ENCODE assay signal across 9 cellular contexts in genomic region chrX:101409043-101409442, GRCh38. TPM values are rescaled to one million over a fixed set of nuclear protein-coding genes. Genes with fewer than 3 reads are reported as not detected.
DNase-seq lines count a peak whose midpoint lies in the region; ATAC-seq, FAIRE-seq and TF ChIP-seq lines count a peak whose summit lies in the region.
"Had no signal": no experiment of that assay in that cellular context is flagged by ENCODE, and none has a peak within 500 bp of the region (broad histone marks: within the 10 kb centered on the region; RNA-seq: fewer than 3 reads in every experiment).

No MANE protein-coding gene starts in this region.

- H3K36me3 ChIP-seq in kidney (ENCODE audit: control insufficient read depth in 1 of 2, insufficient read depth in 2 of 2, low read length in 2 of 2): peaks cover 0 to 18% of the 10 kb centered on the region in 2 donors

- DNase-seq in activated CD4-positive, alpha-beta T cell treated with anti-CD3 and anti-CD28 coated beads, Interleukin-2, amount 10 ng/mL, durations not matched to agents 24 days and 14 days: no peak
- DNase-seq in activated CD4-positive, alpha-beta T cell treated with anti-CD3 and anti-CD28 coated beads, Interleukin-2, amount 50 U/mL, for 48 hours: no peak
- DNase-seq in kidney: no peak
- DNase-seq in NOMO-1 (lab: John Stamatoyannopoulos, UW; ENCODE audit: unreplicated experiment in 2 of 2): no peak
- DNase-seq in midbrain (lab: John Stamatoyannopoulos, UW): no peak
- DNase-seq: NCI-H187 treated with DMSO at 0.1 percent for 48 hours had no signal

- peak overlapping the region; percentile 80 for H3K27ac Mint-ChIP-seq in activated CD4-positive, alpha-beta T cell treated with anti-CD3 and anti-CD28 coated beads, Interleukin-2, amount 10 ng/mL, durations not matched to agents 24 days and 14 days
- peak overlapping the region; percentile 87 for H3K27ac Mint-ChIP-seq in activated naive CD8-positive, alpha-beta T cell

- H3K4me1 Mint-ChIP-seq in activated CD4-positive, alpha-beta T cell treated with anti-CD3 and anti-CD28 coated beads, Interleukin-2, amount 10 ng/mL, durations not matched to agents 24 days and 14 days: peaks cover 22% of the 10 kb centered on the region
- peaks cover 37% of the 10 kb centered on the region for H3K4me1 Mint-ChIP-seq in activated naive CD8-positive, alpha-beta T cell (ENCODE audit: low read depth)

- no peaks in the 10 kb centered on the region for H3K9me3 ChIP-seq in kidney (ENCODE audit: control insufficient read depth in 1 of 2, low read length in 2 of 2)

- no peak for TF ChIP-seq CTCF in kidney (IDR thresholded peaks at IDR 0.05; ENCODE audit: borderline replicate concordance, extremely low read depth, insufficient read depth)

- no peak for FAIRE-seq in kidney (lab: Jason Lieb, UNC)

- H3K9ac ChIP-seq in kidney (ENCODE audit: low read length in 2 of 2): peak overlapping the region in 1 of 2 donors; percentile 93

- peaks cover 26% of the 10 kb centered on the region for H3K36me3 Mint-ChIP-seq in activated CD4-positive, alpha-beta T cell treated with anti-CD3 and anti-CD28 coated beads, Interleukin-2, amount 10 ng/mL, durations not matched to agents 24 days and 14 days (ENCODE audit: low read depth)
- peaks cover 8% of the 10 kb centered on the region for H3K36me3 Mint-ChIP-seq in activated naive CD8-positive, alpha-beta T cell

- intact Hi-C loops in activated CD4-positive, alpha-beta T cell treated with anti-CD3 and anti-CD28 coated beads, Interleukin-2, amount 10 ng/mL, durations not matched to agents 24 days and 14 days (cut with micrococcal nuclease): loop anchor here (5.0 kb wide), 3 partner anchors 62 to 577 kb away; partner anchors contain the start of genes CENPI and TIMM8A
- intact Hi-C loops in kidney (cut with DNase I): no loop called here

- H3K27me3 Mint-ChIP-seq in activated CD4-positive, alpha-beta T cell treated with anti-CD3 and anti-CD28 coated beads, Interleukin-2, amount 10 ng/mL, durations not matched to agents 24 days and 14 days: peaks cover 2% of the 10 kb centered on the region
- no peaks in the 10 kb centered on the region for H3K27me3 Mint-ChIP-seq in activated naive CD8-positive, alpha-beta T cell

- peak overlapping the region; percentile 88 to 95 for H3K4me3 ChIP-seq in kidney (ENCODE audit: low read length in 2 of 2)

- H3K27ac ChIP-seq in kidney (ENCODE audit: low read depth in 2 of 2, low read length in 2 of 2) (peak overlapping the region; percentile 34 to 98), temporal lobe (ENCODE audit: low read depth, low read length) (peak overlapping the region; percentile 64)

- H3K4me1 ChIP-seq in kidney (ENCODE audit: control insufficient read depth in 1 of 2, insufficient read depth in 1 of 2, low read depth in 1 of 2, low read length in 2 of 2): no peaks in the 10 kb centered on the region

- ATAC-seq in HG03571 (IDR thresholded peaks at IDR 0.05; ENCODE audit: unreplicated experiment): no peak

- H3K9me3 Mint-ChIP-seq in activated CD4-positive, alpha-beta T cell treated with anti-CD3 and anti-CD28 coated beads, Interleukin-2, amount 10 ng/mL, durations not matched to agents 24 days and 14 days: no peaks in the 10 kb centered on the region
- H3K9me3 Mint-ChIP-seq in activated naive CD8-positive, alpha-beta T cell (ENCODE audit: low read depth): no peaks in the 10 kb centered on the region

- H3K4me3 Mint-ChIP-seq in activated CD4-positive, alpha-beta T cell treated with anti-CD3 and anti-CD28 coated beads, Interleukin-2, amount 10 ng/mL, durations not matched to agents 24 days and 14 days: peak overlapping the region; percentile 79
- H3K4me3 Mint-ChIP-seq in activated naive CD8-positive, alpha-beta T cell: peak overlapping the region; percentile 97

RNA-seq across cellular contexts. Expression of gene HNRNPH2, which starts 1.0 kb away (rescaled TPM):
- 19.9 and 21.5 TPM in 2 replicates for total RNA-seq in activated CD4-positive, alpha-beta T cell treated with anti-CD3 and anti-CD28 coated beads, Interleukin-2, amount 10 ng/mL, durations not matched to agents 24 days and 14 days
- total RNA-seq in kidney (79.5 TPM), temporal lobe (71.3 TPM)
- polyA plus RNA-seq in kidney (ENCODE audit: insufficient read depth, low read depth, low replicate concordance): 68.1 TPM

RNA-seq across cellular contexts. Expression of gene GLA, which starts 1.3 kb away (rescaled TPM):
- 66.6 and 70.7 TPM in 2 replicates for total RNA-seq in activated CD4-positive, alpha-beta T cell treated with anti-CD3 and anti-CD28 coated beads, Interleukin-2, amount 10 ng/mL, durations not matched to agents 24 days and 14 days
- total RNA-seq in kidney (23.9 TPM), temporal lobe (16.5 TPM)
- polyA plus RNA-seq in kidney (ENCODE audit: insufficient read depth, low read depth, low replicate concordance): 34.7 TPM

RNA-seq across cellular contexts. Expression of gene RPL36A, which starts 18.2 kb away (rescaled TPM):
- total RNA-seq in activated CD4-positive, alpha-beta T cell treated with anti-CD3 and anti-CD28 coated beads, Interleukin-2, amount 10 ng/mL, durations not matched to agents 24 days and 14 days: 252 and 278 TPM in 2 replicates
- total RNA-seq in kidney (148 TPM), temporal lobe (391 TPM)
- polyA plus RNA-seq in kidney (ENCODE audit: insufficient read depth, low read depth, low replicate concordance): 1,711 TPM

RNA-seq across cellular contexts. Expression of gene BTK, which starts 23.1 kb away (rescaled TPM):
- total RNA-seq in activated CD4-positive, alpha-beta T cell treated with anti-CD3 and anti-CD28 coated beads, Interleukin-2, amount 10 ng/mL, durations not matched to agents 24 days and 14 days: not detected in 2 replicates
- 13.9 TPM for total RNA-seq in kidney
- polyA plus RNA-seq in kidney (ENCODE audit: insufficient read depth, low read depth, low replicate concordance): 0.77 TPM
- 0.49 TPM for total RNA-seq in temporal lobe
